18 cellular contexts compared by ENCODE assay signal in genomic region chr17:6503641-6504195, GRCh38.
"Had no signal": no experiment of that assay in that cellular context is flagged by ENCODE, and none has a peak within 500 bp of the region (broad histone marks: within the 10 kb centered on the region; RNA-seq: fewer than 3 reads in every experiment).

No MANE protein-coding gene starts in this region.

- H3K4me1 Mint-ChIP-seq: mesothelial cell of epicardium; natural killer cell; stimulated activated memory B cell treated with anti-CD40 and anti-IgM and Interleukin-4, amounts not matched to agents 10 μg/mL and 1 μg/mL and 100 μg/mL, for 72 hours had no signal

- ATAC-seq: effector memory CD8-positive, alpha-beta T cell; heart right ventricle; left lobe of liver; natural killer cell had no signal

- H3K27me3 Mint-ChIP-seq: stimulated activated naive CD8-positive, alpha-beta T cell treated with anti-CD3 and anti-CD28 coated beads, Interleukin-15, Interleukin-2, amounts not matched to agents 100 ng/mL and 50 ng/mL, for 24 hours had no signal

- H3K36me3 ChIP-seq: cardiac muscle cell, heart right ventricle, neutrophil, right atrium auricular region, tibial artery had no signal

- H3K4me3 ChIP-seq: cardiac muscle cell, heart right ventricle, right atrium auricular region, smooth muscle cell, tibial artery had no signal

- H3K9me3 ChIP-seq: heart right ventricle, neutrophil, right atrium auricular region, tibial artery had no signal

- H3K4me1 ChIP-seq: heart right ventricle, right atrium auricular region had no signal

- H3K4me2 ChIP-seq: smooth muscle cell had no signal

- DNase-seq: effector memory CD8-positive, alpha-beta T cell; erythroblast; foreskin melanocyte; heart right ventricle; hypothalamus; natural killer cell; stimulated activated CD4-positive, alpha-beta T cell treated with anti-CD3 and anti-CD28 coated beads, Interleukin-4, amount 100 ng/mL, for 1 hour; stimulated activated CD8-positive, alpha-beta memory T cell treated with anti-CD3 and anti-CD28 coated beads, Interleukin-4, amount 100 ng/mL, for 48 hours had no signal

- H3K27ac ChIP-seq: cardiac muscle cell, heart right ventricle, neutrophil, right atrium auricular region, tibial artery had no signal

- H3K36me3 Mint-ChIP-seq: mesothelial cell of epicardium; natural killer cell; stimulated activated memory B cell treated with anti-CD40 and anti-IgM and Interleukin-4, amounts not matched to agents 10 μg/mL and 1 μg/mL and 100 μg/mL, for 72 hours had no signal

- H3K27ac Mint-ChIP-seq: dendritic cell treated with granulocyte-macrophage colony-stimulating factor and Interleukin-4, amounts not matched to agents 40 ng/mL and 50 ng/mL, for 4 days; effector memory CD8-positive, alpha-beta T cell; mesothelial cell of epicardium; natural killer cell; stimulated activated memory B cell treated with anti-CD40 and anti-IgM and Interleukin-4, amounts not matched to agents 10 μg/mL and 1 μg/mL and 100 μg/mL, for 72 hours; stimulated activated naive CD8-positive, alpha-beta T cell treated with anti-CD3 and anti-CD28 coated beads, Interleukin-15, Interleukin-2, amounts not matched to agents 100 ng/mL and 50 ng/mL, for 24 hours had no signal

- H3K27me3 ChIP-seq: cardiac muscle cell, right atrium auricular region, tibial artery had no signal

- H3K4me3 Mint-ChIP-seq: dendritic cell treated with granulocyte-macrophage colony-stimulating factor and Interleukin-4, amounts not matched to agents 40 ng/mL and 50 ng/mL, for 4 days; effector memory CD8-positive, alpha-beta T cell; mesothelial cell of epicardium; natural killer cell; stimulated activated memory B cell treated with anti-CD40 and anti-IgM and Interleukin-4, amounts not matched to agents 10 μg/mL and 1 μg/mL and 100 μg/mL, for 72 hours; stimulated activated naive CD8-positive, alpha-beta T cell treated with anti-CD3 and anti-CD28 coated beads, Interleukin-15, Interleukin-2, amounts not matched to agents 100 ng/mL and 50 ng/mL, for 24 hours had no signal

- H3K9me3 Mint-ChIP-seq: dendritic cell treated with granulocyte-macrophage colony-stimulating factor and Interleukin-4, amounts not matched to agents 40 ng/mL and 50 ng/mL, for 4 days; effector memory CD8-positive, alpha-beta T cell; mesothelial cell of epicardium; natural killer cell; stimulated activated memory B cell treated with anti-CD40 and anti-IgM and Interleukin-4, amounts not matched to agents 10 μg/mL and 1 μg/mL and 100 μg/mL, for 72 hours; stimulated activated naive CD8-positive, alpha-beta T cell treated with anti-CD3 and anti-CD28 coated beads, Interleukin-15, Interleukin-2, amounts not matched to agents 100 ng/mL and 50 ng/mL, for 24 hours had no signal
